8 cellular contexts compared by ENCODE assay signal in the genomic region with DNA sequence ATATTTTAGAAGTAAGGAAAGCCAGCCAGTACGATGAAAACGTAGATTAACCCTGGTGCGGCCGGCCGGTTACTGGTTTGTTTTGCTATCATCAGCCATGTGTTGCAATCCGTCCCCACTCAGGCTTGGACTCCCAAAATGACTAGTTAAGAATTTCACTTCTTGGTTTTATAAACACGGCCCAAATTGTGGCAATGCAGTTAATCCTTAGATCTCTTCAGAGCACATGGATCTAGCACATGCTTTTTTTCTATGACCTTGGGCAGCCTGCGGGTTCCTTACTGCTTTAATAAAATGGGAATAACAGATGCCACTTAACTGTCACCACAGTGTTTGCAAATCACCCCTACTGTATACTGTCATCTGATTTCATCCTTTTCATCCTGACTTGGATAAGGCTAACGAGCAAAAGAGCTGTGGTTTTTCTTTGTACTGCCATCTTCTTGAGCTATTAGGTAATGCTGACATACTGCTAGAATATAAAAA. TPM values are rescaled to one million over a fixed set of nuclear protein-coding genes. Genes with fewer than 3 reads are reported as not detected.
DNase-seq lines count a peak whose midpoint lies in the region; ATAC-seq, FAIRE-seq and TF ChIP-seq lines count a peak whose summit lies in the region.

No MANE protein-coding gene starts in this region.

- intact Hi-C loops in endothelial cell of umbilical vein (cut with micrococcal nuclease), result no loop called here

- in situ Hi-C loops in HAP-1 (cut with MboI; ENCODE audit: low sequenced_read_pairs), result no loop called here

- POLR2A ChIA-PET in endothelial cell of umbilical vein (lab: Charles Lee), result interaction anchor here (0.6 kb wide), 1 partner anchor 83 kb away, joined by 4 read pairs; no protein-coding TSS in a partner anchor
- POLR2A ChIA-PET in naive thymus-derived CD8-positive, alpha-beta T cell (lab: Charles Lee), result interaction anchor here (0.5 to 4.6 kb wide), 13 partner anchors 8 to 96 kb away, joined by 3 to 119 read pairs (median 7); a partner anchor contains a TSS

- H3K36me3 Mint-ChIP-seq in naive thymus-derived CD8-positive, alpha-beta T cell, result peaks cover 9 to 41% (median 12%) of the 10 kb centered on the region in 3 donors

- H3K4me1 Mint-ChIP-seq in naive thymus-derived CD8-positive, alpha-beta T cell, result peaks cover 30 to 84% (median 77%) of the 10 kb centered on the region in 4 donors

- H3K9me1 ChIP-seq in endothelial cell of umbilical vein (replicated peaks; ENCODE audit: control insufficient read depth, extremely low read depth, insufficient read depth, low read length), result no peaks in the 10 kb centered on the region

- H3K9me3 Mint-ChIP-seq in naive thymus-derived CD8-positive, alpha-beta T cell, result no peaks in the 10 kb centered on the region

- H3K27ac Mint-ChIP-seq in naive thymus-derived CD8-positive, alpha-beta T cell, result peak overlapping the region; percentile 91 to 100 (median 98)

- H3K27me3 ChIP-seq in HAP-1 (ENCODE audit: low read depth) (no peaks in the 10 kb centered on the region), SJSA1 (replicated peaks) (no peaks in the 10 kb centered on the region), endothelial cell of umbilical vein (ENCODE audit: control insufficient read depth in 2 of 2, insufficient read depth in 2 of 2, low read length in 2 of 2) (no peaks in the 10 kb centered on the region)

- H3K4me3 Mint-ChIP-seq in naive thymus-derived CD8-positive, alpha-beta T cell, result peak overlapping the region; percentile 93 to 100 (median 96)

- H4K20me1 ChIP-seq in endothelial cell of umbilical vein (replicated peaks; ENCODE audit: control insufficient read depth, extremely low read depth, insufficient read depth, low read length), result no peaks in the 10 kb centered on the region

- FAIRE-seq in endothelial cell of umbilical vein (lab: Jason Lieb, UNC), result peak; percentile 40

- H3K27ac ChIP-seq in C4-2B (peak overlapping the region; percentile 81; the same call in 1 of the 2 replicates), SJSA1 (peak overlapping the region; percentile 86; the same call in 1 of the 2 replicates), endothelial cell of umbilical vein (ENCODE audit: insufficient read depth, low read depth, low read length) (peak overlapping the region; percentile 75)

- peak in 1 of 2 donors; percentile 16 for ATAC-seq in naive thymus-derived CD8-positive, alpha-beta T cell
- no peak for ATAC-seq in GM18858 (IDR thresholded peaks at IDR 0.05; ENCODE audit: unreplicated experiment)

- no peaks in the 10 kb centered on the region for H3K9me3 ChIP-seq in HAP-1
- peaks cover 3% of the 10 kb centered on the region; the same call in 1 of the 2 replicates for H3K9me3 ChIP-seq in SJSA1 (replicated peaks)
- no peaks in the 10 kb centered on the region for H3K9me3 ChIP-seq in endothelial cell of umbilical vein (replicated peaks; ENCODE audit: control insufficient read depth, insufficient read depth, low read length)

- H3K4me1 ChIP-seq in HAP-1 (peaks cover 8% of the 10 kb centered on the region; the same call in 1 of the 2 replicates), SJSA1 (replicated peaks) (peaks cover 20% of the 10 kb centered on the region), endothelial cell of umbilical vein (ENCODE audit: control insufficient read depth, extremely low read depth, insufficient read depth, low read length) (peaks cover 14% of the 10 kb centered on the region)

- CTCF ChIA-PET in endothelial cell of umbilical vein (lab: Charles Lee), result interaction anchor here (1.0 to 5.5 kb wide), 7 partner anchors 10 to 149 kb away, joined by 3 to 53 read pairs (median 6); a partner anchor contains a TSS

- peak overlapping the region; percentile 91 for H3K9ac ChIP-seq in endothelial cell of umbilical vein (replicated peaks; ENCODE audit: extremely low read depth, insufficient read depth, low read length)

- no peaks in the 10 kb centered on the region for H3K27me3 Mint-ChIP-seq in naive thymus-derived CD8-positive, alpha-beta T cell

- H3K79me2 ChIP-seq in endothelial cell of umbilical vein (ENCODE audit: control insufficient read depth, insufficient read depth, low read length), result peaks cover 61% of the 10 kb centered on the region

- H3K4me3 ChIP-seq in HAP-1, result peak overlapping the region; percentile 56
- peak overlapping the region; percentile 96 for H3K4me3 ChIP-seq in SJSA1
- peak overlapping the region; percentile 64 to 84 (median 80) for H3K4me3 ChIP-seq in endothelial cell of umbilical vein (replicated peaks in 1 of 3; ENCODE audit: insufficient read depth in 1 of 3, low read depth in 1 of 3, low read length in 3 of 3)

- TF ChIP-seq CTCF in C4-2B (conservative IDR thresholded peaks at IDR 0.05) (peak; percentile 14), endothelial cell of umbilical vein (IDR thresholded peaks at IDR 0.05; ENCODE audit: extremely low read depth in 1 of 2, insufficient read depth in 1 of 2, low read depth in 1 of 2, low read length in 2 of 2) (no peak)

- H3K4me2 ChIP-seq in endothelial cell of umbilical vein (ENCODE audit: insufficient read depth, low read length), result peak overlapping the region; percentile 89

- dilution Hi-C loops in endothelial cell of umbilical vein (cut with MboI; ENCODE audit: extremely low pct_ligation_motif_present, low sequenced_read_pairs), result no loop called here

- DNase-seq in HAP-1 (ENCODE audit: low spot score in 2 of 2) (peak; percentile 24 to 28), SJSA1 (ENCODE audit: low read depth in 1 of 2, low spot score in 2 of 2) (peak in 1 of 2 experiments; percentile 53), endothelial cell of umbilical vein (ENCODE audit: low read depth, low spot score) (peak; percentile 41), NCI-H446 (lab: John Stamatoyannopoulos, UW) (no peak)
- DNase-seq in naive thymus-derived CD8-positive, alpha-beta T cell, result peak in 4 of 10 donors; percentile 31 to 62 (median 46)
- no peak for DNase-seq in stimulated activated CD4-positive, alpha-beta T cell treated with anti-CD3 and anti-CD28 coated beads, Interleukin-4, amount 100 ng/mL, for 1 hour

- no peak for TF ChIP-seq POLR2A in endothelial cell of umbilical vein (IDR thresholded peaks at IDR 0.05; ENCODE audit: low read depth, low read length)

- BruUV-seq in endothelial cell of umbilical vein (replicated peaks; lab: Mats Ljungman, UMichigan), result no TSS peak

- H3K36me3 ChIP-seq in HAP-1 (replicated peaks) (no peaks in the 10 kb centered on the region), SJSA1 (peaks cover 31% of the 10 kb centered on the region), endothelial cell of umbilical vein (ENCODE audit: control insufficient read depth in 2 of 2, extremely low read depth in 1 of 2, insufficient read depth in 2 of 2, low read length in 2 of 2) (no peaks in the 10 kb centered on the region)

- no peak overlapping the region for H2AFZ ChIP-seq in endothelial cell of umbilical vein (ENCODE audit: low read depth, low read length)

TF ChIP-seq in endothelial cell of umbilical vein, 7 proteins besides CTCF, POLR2A, EP300 and RAD21:
- TF ChIP-seq MYC (IDR thresholded peaks at IDR 0.05; ENCODE audit: low read depth, low read length), result no peak
- TF ChIP-seq EZH2 (IDR thresholded peaks at IDR 0.05; ENCODE audit: borderline replicate concordance, low read depth, low read length, severe bottlenecking), result no peak
- TF ChIP-seq, protein P1, sequence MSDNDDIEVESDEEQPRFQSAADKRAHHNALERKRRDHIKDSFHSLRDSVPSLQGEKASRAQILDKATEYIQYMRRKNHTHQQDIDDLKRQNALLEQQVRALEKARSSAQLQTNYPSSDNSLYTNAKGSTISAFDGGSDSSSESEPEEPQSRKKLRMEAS (IDR thresholded peaks at IDR 0.05; ENCODE audit: insufficient read depth, insufficient read length), result peak; percentile 31
- no peak for TF ChIP-seq GATA2 (IDR thresholded peaks at IDR 0.05; ENCODE audit: insufficient read depth, insufficient read length, low read depth, low read length)
- TF ChIP-seq POLR2AphosphoS5 (IDR thresholded peaks at IDR 0.05; ENCODE audit: insufficient read depth, low read depth, low read length), result no peak
- TF ChIP-seq JUN (IDR thresholded peaks at IDR 0.05; ENCODE audit: borderline replicate concordance, insufficient read depth, insufficient read length, low read depth), result no peak

RNA-seq across cellular contexts. Expression of a gene that starts 1.5 kb away (rescaled TPM):
- 76.1 and 77.2 TPM in 2 replicates for total RNA-seq in SJSA1 (2014; rRNA removed; shearing (Covaris generic))
- total RNA-seq in endothelial cell of umbilical vein, result 40.3 and 42.6 TPM in 2 replicates
- 12.3 and 18.4 TPM in 2 replicates for polyA plus RNA-seq in endothelial cell of umbilical vein
- 14.5 and 15.6 TPM in 2 replicates for polyA plus RNA-seq in endothelial cell of umbilical vein (2011; cell fraction: cytosol; rRNA removed)
- 7.6 and 11.3 TPM in 2 replicates for polyA plus RNA-seq in endothelial cell of umbilical vein (2011; cell fraction: nucleus; rRNA removed)
- 31.4 and 39.6 TPM in 2 replicates for polyA plus RNA-seq in endothelial cell of umbilical vein (2012)
- polyA minus RNA-seq in endothelial cell of umbilical vein, result 12.5 and 13.4 TPM in 2 replicates
- 34.1 TPM for polyA minus RNA-seq in endothelial cell of umbilical vein (2011; cell fraction: cytosol; rRNA and poly(A)+ RNA removed)
- 13.0 and 17.1 TPM in 2 replicates for polyA minus RNA-seq in endothelial cell of umbilical vein (2011; cell fraction: nucleus; rRNA and poly(A)+ RNA removed)
- 100 to 1,000 TPM; 123 to 125 TPM for total RNA-seq in naive thymus-derived CD8-positive, alpha-beta T cell
- 100 to 1,000 TPM; 102 to 144 (median 127) TPM for polyA plus RNA-seq in naive thymus-derived CD8-positive, alpha-beta T cell

Comparison
In these comparisons a context has a peak if more than half of its experiments do, and no peak if none do; other contexts are left out.
1. DNase-seq: peak in HAP-1 (2 of 2) and endothelial cell of umbilical vein (single experiment); none in NCI-H446 (0 of 2) and stimulated activated CD4-positive, alpha-beta T cell treated with anti-CD3 and anti-CD28 coated beads, Interleukin-4, amount 100 ng/mL, for 1 hour (single experiment).
2. Peak in every context shown above with its lines, with median percentiles within 50 percentile points of each other: H3K27ac ChIP-seq and H3K4me3 ChIP-seq.